28 cellular contexts compared by ENCODE assay signal in genomic region chr6:65935412-65935811, GRCh38.
"Had no signal": no experiment of that assay in that cellular context is flagged by ENCODE, and none has a peak within 500 bp of the region (broad histone marks: within the 10 kb centered on the region; RNA-seq: fewer than 3 reads in every experiment).

No MANE protein-coding gene starts in this region.

- H3K27ac ChIP-seq: stomach, suprapubic skin, testis, thoracic aorta, thyroid gland, tibial artery, tibial nerve, transverse colon, upper lobe of left lung, upper lobe of right lung, uterus, vagina had no signal

- H3K4me3 Mint-ChIP-seq: stimulated activated effector memory CD8-positive, alpha-beta T cell treated with anti-CD3 and anti-CD28 coated beads, Interleukin-12 subunit alpha, Interleukin-12 subunit beta, amount 100 ng/mL, for 72 hours; stimulated activated memory B cell treated with anti-CD40 and anti-IgM and Interleukin-4, amounts not matched to agents 10 μg/mL and 1 μg/mL and 100 μg/mL, for 72 hours; stimulated activated naive CD8-positive, alpha-beta T cell treated with anti-CD3 and anti-CD28 coated beads, Interleukin-15, amount 100 ng/mL, for 72 hours; stimulated activated naive CD8-positive, alpha-beta T cell treated with anti-CD3 and anti-CD28 coated beads, Interleukin-15, Interleukin-2, amounts not matched to agents 100 ng/mL and 50 ng/mL, for 24 hours; type B pancreatic cell had no signal

- H3K36me3 ChIP-seq: stomach, suprapubic skin, thoracic aorta, thyroid gland, tibial artery, tibial nerve, transverse colon, upper lobe of left lung, upper lobe of right lung, uterus, vagina had no signal

- FAIRE-seq: urothelium cell line had no signal

- H3K9me3 Mint-ChIP-seq: stimulated activated memory B cell treated with anti-CD40 and anti-IgM and Interleukin-4, amounts not matched to agents 10 μg/mL and 1 μg/mL and 100 μg/mL, for 72 hours had no signal

- ATAC-seq: stimulated activated effector memory CD8-positive, alpha-beta T cell treated with anti-CD3 and anti-CD28 coated beads, Interleukin-12 subunit alpha, Interleukin-12 subunit beta, amount 100 ng/mL, for 72 hours; stimulated activated memory B cell treated with anti-CD40 and anti-IgM and Interleukin-4, amounts not matched to agents 10 μg/mL and 1 μg/mL and 100 μg/mL, for 72 hours; stimulated activated naive CD8-positive, alpha-beta T cell treated with anti-CD3 and anti-CD28 coated beads, Interleukin-15, amount 100 ng/mL, for 72 hours; stimulated activated naive CD8-positive, alpha-beta T cell treated with anti-CD3 and anti-CD28 coated beads, Interleukin-15, Interleukin-2, amounts not matched to agents 100 U/mL and 50 U/mL, for 24 hours; upper lobe of right lung had no signal

- DNase-seq: stimulated activated CD4-positive, alpha-beta T cell treated with anti-CD3 and anti-CD28 coated beads, Interleukin-2, amount 100 ng/mL, for 48 hours; stimulated activated CD4-positive, alpha-beta T cell treated with anti-CD3 and anti-CD28 coated beads, Interleukin-4, amount 100 ng/mL, for 1 hour; stimulated activated CD4-positive, alpha-beta T cell treated with anti-CD3 and anti-CD28 coated beads, Interleukin-4, amount 100 ng/mL, for 24 hours; stimulated activated CD4-positive, alpha-beta T cell treated with anti-CD3 and anti-CD28 coated beads, Interleukin-4, amount 100 ng/mL, for 4 hours; stimulated activated CD8-positive, alpha-beta memory T cell treated with anti-CD3 and anti-CD28 coated beads, Interleukin-4, amount 100 ng/mL, for 48 hours; stimulated activated naive CD4-positive, alpha-beta T cell; stimulated activated naive CD4-positive, alpha-beta T cell treated with Interleukin-2 at 50 U/mL for 16 hours; stimulated activated naive CD8-positive, alpha-beta T cell treated with anti-CD3 and anti-CD28 coated beads, Interleukin-15, amount 100 ng/mL, for 72 hours; stimulated activated naive CD8-positive, alpha-beta T cell treated with anti-CD3 and anti-CD28 coated beads, Interleukin-15, Interleukin-2, amounts not matched to agents 100 U/mL and 50 U/mL, for 24 hours; stomach; substantia nigra; testis; thyroid gland; tibial artery; transverse colon; trophoblast cell; upper lobe of left lung; upper lobe of right lung; uterus had no signal

- H3K27me3 Mint-ChIP-seq: stimulated activated memory B cell treated with anti-CD40 and anti-IgM and Interleukin-4, amounts not matched to agents 10 μg/mL and 1 μg/mL and 100 μg/mL, for 72 hours; stimulated activated naive CD8-positive, alpha-beta T cell treated with anti-CD3 and anti-CD28 coated beads, Interleukin-15, amount 100 ng/mL, for 72 hours; stimulated activated naive CD8-positive, alpha-beta T cell treated with anti-CD3 and anti-CD28 coated beads, Interleukin-15, Interleukin-2, amounts not matched to agents 100 ng/mL and 50 ng/mL, for 24 hours; type B pancreatic cell had no signal

- H3K4me1 Mint-ChIP-seq: stimulated activated effector memory CD8-positive, alpha-beta T cell treated with anti-CD3 and anti-CD28 coated beads, Interleukin-12 subunit alpha, Interleukin-12 subunit beta, amount 100 ng/mL, for 72 hours; stimulated activated memory B cell treated with anti-CD40 and anti-IgM and Interleukin-4, amounts not matched to agents 10 μg/mL and 1 μg/mL and 100 μg/mL, for 72 hours; stimulated activated naive CD8-positive, alpha-beta T cell treated with anti-CD3 and anti-CD28 coated beads, Interleukin-15, amount 100 ng/mL, for 72 hours had no signal

- H3K36me3 Mint-ChIP-seq: stimulated activated effector memory CD8-positive, alpha-beta T cell treated with anti-CD3 and anti-CD28 coated beads, Interleukin-12 subunit alpha, Interleukin-12 subunit beta, amount 100 ng/mL, for 72 hours; stimulated activated memory B cell treated with anti-CD40 and anti-IgM and Interleukin-4, amounts not matched to agents 10 μg/mL and 1 μg/mL and 100 μg/mL, for 72 hours; type B pancreatic cell had no signal

- H3K27ac Mint-ChIP-seq: stimulated activated effector memory CD8-positive, alpha-beta T cell treated with anti-CD3 and anti-CD28 coated beads, Interleukin-12 subunit alpha, Interleukin-12 subunit beta, amount 100 ng/mL, for 72 hours; stimulated activated memory B cell treated with anti-CD40 and anti-IgM and Interleukin-4, amounts not matched to agents 10 μg/mL and 1 μg/mL and 100 μg/mL, for 72 hours; stimulated activated naive CD8-positive, alpha-beta T cell treated with anti-CD3 and anti-CD28 coated beads, Interleukin-15, amount 100 ng/mL, for 72 hours; stimulated activated naive CD8-positive, alpha-beta T cell treated with anti-CD3 and anti-CD28 coated beads, Interleukin-15, Interleukin-2, amounts not matched to agents 100 ng/mL and 50 ng/mL, for 24 hours; type B pancreatic cell had no signal

- H3K27me3 ChIP-seq: stomach, suprapubic skin, testis, thyroid gland, tibial artery, tibial nerve, transverse colon, upper lobe of left lung, upper lobe of right lung, uterus, vagina had no signal

- H3K4me3 ChIP-seq: stomach, suprapubic skin, testis, thoracic aorta, thyroid gland, tibial artery, tibial nerve, transverse colon, upper lobe of left lung, upper lobe of right lung, uterus, vagina had no signal

- H3K9me3 ChIP-seq: suprapubic skin, testis, thoracic aorta, thyroid gland, upper lobe of right lung, uterus, vagina had no signal

- H3K4me1 ChIP-seq: stomach, suprapubic skin, thyroid gland, tibial artery, tibial nerve, transverse colon, upper lobe of left lung, upper lobe of right lung, uterus, vagina had no signal
